ENCODE assay signal across 1 cellular context in the genomic region with DNA sequence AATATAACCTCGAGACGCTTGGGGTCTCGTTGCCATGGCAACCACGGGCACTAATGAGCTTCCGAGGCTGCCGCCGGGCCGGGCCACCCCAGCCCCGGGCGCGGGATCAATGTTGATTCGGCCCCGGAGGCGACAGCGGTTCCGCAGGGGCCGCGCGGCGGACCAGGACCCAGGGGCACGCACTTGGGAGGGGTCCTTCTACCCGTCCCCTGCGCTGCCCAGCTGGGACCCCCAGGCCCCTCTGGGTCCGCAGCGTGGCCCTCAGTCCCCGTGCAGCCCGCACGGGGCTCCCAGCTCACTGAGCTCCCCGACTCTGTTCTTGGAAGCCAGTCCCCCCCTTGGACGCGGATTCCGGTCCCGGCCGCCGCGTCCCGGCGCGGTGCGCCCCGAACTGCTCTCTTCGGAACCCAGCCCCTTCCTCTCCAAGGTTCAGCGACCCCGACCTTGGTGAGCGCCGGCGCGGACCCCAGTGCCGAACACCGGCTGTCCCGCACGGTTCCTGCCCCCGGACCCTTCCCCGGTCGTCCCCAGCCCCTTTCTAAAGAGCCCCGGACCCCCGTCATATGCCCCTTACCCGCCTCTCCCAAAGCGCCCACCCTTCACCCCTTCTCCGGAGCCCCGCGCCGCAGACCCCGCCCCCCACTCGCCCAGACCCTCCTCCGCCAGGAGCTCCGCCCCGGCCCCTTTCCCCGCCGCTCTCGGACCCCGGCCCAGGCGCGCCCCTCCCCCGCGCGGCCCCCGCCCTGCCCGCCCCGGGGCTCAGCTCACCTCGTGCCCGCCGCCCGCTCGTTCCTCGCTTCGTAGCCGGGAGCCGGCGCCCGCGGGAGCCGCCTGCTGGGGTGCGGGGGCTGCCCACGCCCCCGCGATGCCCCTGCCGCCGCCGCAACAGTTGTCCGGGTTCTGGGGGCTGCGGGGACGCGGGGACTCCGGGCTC.
TF ChIP-seq lines count a peak whose summit lies in the region.

No MANE protein-coding gene starts in this region.

TF ChIP-seq in HEK293, 187 proteins besides CTCF, POLR2A, EP300 and RAD21 (continued from another document):
- no peak for TF ChIP-seq ZNF18 (tag by site-specific recombination; IDR thresholded peaks at IDR 0.05)
